Comparison of ENCODE assay signal across 21 cellular contexts in the genomic region with DNA sequence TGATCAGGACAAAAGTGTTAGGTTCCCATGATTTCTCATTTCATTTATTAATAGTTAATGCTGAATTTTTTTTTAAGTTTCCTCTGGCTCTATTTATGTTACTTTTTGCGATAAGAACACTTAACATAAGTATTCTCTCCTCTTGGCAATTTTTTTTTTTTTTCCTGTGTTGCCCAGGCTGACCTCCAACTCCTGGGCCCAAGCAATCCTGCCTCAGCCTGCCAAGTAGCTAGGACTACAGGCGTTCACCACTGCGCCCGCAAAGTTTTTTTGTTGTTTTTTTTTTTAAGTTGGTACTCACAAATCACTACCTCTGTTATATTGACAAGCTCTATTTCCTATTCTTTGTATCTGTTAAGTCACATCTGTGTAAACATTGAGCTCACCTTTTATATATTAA. TPM values are rescaled to one million over a fixed set of nuclear protein-coding genes. Genes with fewer than 3 reads are reported as not detected.
"Had no signal": no experiment of that assay in that cellular context is flagged by ENCODE, and none has a peak within 500 bp of the region (broad histone marks: within the 10 kb centered on the region; RNA-seq: fewer than 3 reads in every experiment).

No MANE protein-coding gene starts in this region.

- H3K27me3 ChIP-seq: brain microvascular endothelial cell, foreskin keratinocyte, tibial artery had no signal

- DNase-seq: activated CD4-positive, alpha-beta T cell treated with anti-CD3 and anti-CD28 coated beads, Interleukin-2, amount 50 U/mL, for 48 hours; activated gamma-delta T cell treated with Interleukin-2 at 50 U/mL for 16 hours; activated T-cell treated with anti-CD3 and anti-CD28 coated beads, Interleukin-2, amount 50 U/mL, for 1 hour; aorta; brain microvascular endothelial cell; foreskin keratinocyte; hypothalamus; islet precursor cell; mammary epithelial cell; midbrain; nephron progenitor cell; nucleus accumbens; stimulated activated naive CD4-positive, alpha-beta T cell; substantia nigra; tibial artery had no signal

- H3K4me3 ChIP-seq: coronary artery, tibial artery had no signal

- H3K4me3 Mint-ChIP-seq: nephron progenitor cell had no signal

- ATAC-seq: activated CD4-positive, CD25-positive, alpha-beta regulatory T cell treated with anti-CD3 and anti-CD28 coated beads, Interleukin-2, amount 50 U/mL, for 24 hours; foreskin keratinocyte had no signal

- H3K27ac Mint-ChIP-seq: nephron progenitor cell had no signal

- H3K27ac ChIP-seq: brain microvascular endothelial cell, coronary artery, foreskin keratinocyte, tibial artery had no signal

- H3K4me1 ChIP-seq: foreskin keratinocyte had no signal

- H3K9me3 ChIP-seq: tibial artery had no signal

- H3K9me3 Mint-ChIP-seq: nephron progenitor cell had no signal

RNA-seq across cellular contexts. Expression of a gene that starts 26.9 kb away (rescaled TPM):
- total RNA-seq: epithelial cell of proximal tubule, fibroblast of lung, foreskin keratinocyte, renal cortical epithelial cell, SK-MEL-5 had no signal
- polyA plus RNA-seq: foreskin keratinocyte, mammary epithelial cell had no signal
